Comparison of ENCODE assay signal across 8 cellular contexts in the genomic region with DNA sequence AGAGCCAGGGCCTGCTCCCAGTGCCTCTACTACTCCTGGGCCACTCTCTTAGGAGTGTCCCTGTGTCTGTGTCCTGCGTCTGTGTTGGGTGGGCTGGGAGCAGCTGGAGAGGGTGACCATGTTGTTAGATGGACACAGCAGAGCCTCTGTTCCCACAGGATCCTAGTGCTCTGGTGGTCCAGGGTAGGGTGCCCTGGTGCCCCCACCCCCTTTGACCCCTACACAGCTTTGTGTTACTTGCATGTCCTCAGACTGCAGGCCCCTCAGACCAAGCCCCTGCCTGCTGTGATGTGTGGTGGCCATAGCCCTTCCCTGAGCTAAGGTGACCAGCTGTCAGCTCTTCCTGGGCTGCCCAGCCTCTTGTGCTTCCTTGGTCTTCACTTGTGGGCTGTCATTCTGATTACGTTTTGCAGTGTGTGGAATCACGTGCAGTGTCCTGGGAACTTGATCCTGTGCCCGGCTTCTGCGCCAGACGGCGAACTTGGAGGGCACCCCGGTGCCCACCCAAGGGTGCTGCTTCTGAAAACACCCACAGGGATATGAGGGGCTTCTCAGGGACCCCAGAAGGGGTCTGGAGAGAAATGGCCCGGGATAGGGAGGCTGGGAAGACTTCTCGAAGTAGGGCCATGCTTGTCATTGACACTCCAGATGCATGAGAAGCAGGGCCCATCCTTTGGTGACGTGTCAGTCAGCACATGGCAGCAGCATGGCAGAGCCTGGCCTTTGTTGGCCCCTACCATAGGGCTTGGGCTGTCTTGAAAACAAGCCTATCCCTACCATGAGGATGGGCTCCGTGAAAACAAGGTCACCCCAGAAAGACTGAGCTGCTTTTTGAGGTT. TPM values are rescaled to one million over a fixed set of nuclear protein-coding genes. Genes with fewer than 3 reads are reported as not detected.
DNase-seq lines count a peak whose midpoint lies in the region; ATAC-seq and TF ChIP-seq lines count a peak whose summit lies in the region.

No MANE protein-coding gene starts in this region.

- H3K9me3 Mint-ChIP-seq in CD4-positive, alpha-beta memory T cell: no peaks in the 10 kb centered on the region

- H3K27ac ChIP-seq in CD4-positive, alpha-beta memory T cell (ENCODE audit: low read depth, low read length): peak overlapping the region; percentile 82
- peak overlapping the region; percentile 67 for H3K27ac ChIP-seq in PC-3 (ENCODE audit: low read length)
- H3K27ac ChIP-seq in neutrophil: peak overlapping the region; percentile 92

- H3K9me2 ChIP-seq in PC-3 (replicated peaks; ENCODE audit: low read length): no peaks in the 10 kb centered on the region

- peaks cover 24% of the 10 kb centered on the region for H3K79me2 ChIP-seq in PC-3 (ENCODE audit: low read length)

- intact Hi-C loops in CD4-positive, alpha-beta memory T cell (cut with micrococcal nuclease): loop anchor here (5.0 kb wide), 1 partner anchor 110 kb away; a partner anchor contains a TSS
- intact Hi-C loops in PC-3 (cut with micrococcal nuclease): no loop called here

- H3K36me3 ChIP-seq in CD4-positive, alpha-beta memory T cell (ENCODE audit: insufficient read depth, low read length): no peaks in the 10 kb centered on the region
- H3K36me3 ChIP-seq in PC-3 (ENCODE audit: low read depth, low read length): no peaks in the 10 kb centered on the region
- peaks cover 28% of the 10 kb centered on the region for H3K36me3 ChIP-seq in neutrophil

- H4K20me1 ChIP-seq in PC-3 (ENCODE audit: low read length): no peaks in the 10 kb centered on the region

- H2AFZ ChIP-seq in PC-3 (ENCODE audit: low read length): no peak overlapping the region

- peaks cover 64% of the 10 kb centered on the region for H3K4me1 ChIP-seq in CD4-positive, alpha-beta memory T cell (ENCODE audit: insufficient read depth, low read length)
- peaks cover 17% of the 10 kb centered on the region for H3K4me1 ChIP-seq in PC-3 (ENCODE audit: insufficient read depth, low read length)
- H3K4me1 ChIP-seq in neutrophil (ENCODE audit: control insufficient read depth in 1 of 2, insufficient read depth in 1 of 2, low read depth in 1 of 2, low read length in 1 of 2): peaks cover 46 to 48% of the 10 kb centered on the region in 2 experiments

- peaks cover 17 to 63% (median 42%) of the 10 kb centered on the region in 4 donors for H3K4me1 Mint-ChIP-seq in CD4-positive, alpha-beta memory T cell

- peak overlapping the region; percentile 83 to 96 (median 87) for H3K27ac Mint-ChIP-seq in CD4-positive, alpha-beta memory T cell

- CTCF ChIA-PET in CD4-positive, alpha-beta memory T cell (lab: Charles Lee; ENCODE audit: partially characterized antibody): interaction anchor here (0.9 kb wide), 1 partner anchor 75 kb away, joined by 4 read pairs; no protein-coding TSS in a partner anchor
- CTCF ChIA-PET in PC-3 (lab: Charles Lee): no interaction called here

- H3K9ac ChIP-seq in PC-3 (ENCODE audit: low read length): peak overlapping the region; percentile 90

- H3K36me3 Mint-ChIP-seq in CD4-positive, alpha-beta memory T cell: peaks cover 0 to 7% of the 10 kb centered on the region in 2 donors

- POLR2A ChIA-PET in CD4-positive, alpha-beta memory T cell (lab: Charles Lee; ENCODE audit: partially characterized antibody): interaction anchor here (0.8 to 2.5 kb wide), 7 partner anchors 10 to 148 kb away, joined by 3 to 7 read pairs (median 3); no protein-coding TSS in a partner anchor
- POLR2A ChIA-PET in PC-3 (lab: Charles Lee; ENCODE audit: unreplicated experiment): no interaction called here

- no peaks in the 10 kb centered on the region for H3K9me3 ChIP-seq in CD4-positive, alpha-beta memory T cell (ENCODE audit: control insufficient read depth in 1 of 2, low read length in 2 of 2)
- H3K9me3 ChIP-seq in PC-3 (ENCODE audit: low read length) (no peaks in the 10 kb centered on the region), neutrophil (no peaks in the 10 kb centered on the region)

- no peaks in the 10 kb centered on the region for H3F3A ChIP-seq in PC-3 (ENCODE audit: low read length, unreplicated experiment)

- no peaks in the 10 kb centered on the region for H3K27me3 Mint-ChIP-seq in CD4-positive, alpha-beta memory T cell

- no peak for DNase-seq in CD4-positive, alpha-beta memory T cell
- no peak for DNase-seq in PC-3
- DNase-seq in epithelial cell of proximal tubule (ENCODE audit: low read depth): no peak
- DNase-seq in CD1c-positive myeloid dendritic cell (ENCODE audit: extremely low spot score): no peak
- no peak for DNase-seq in NCI-H1436 treated with DMSO at 0.1 percent for 48 hours (lab: John Stamatoyannopoulos, UW)
- DNase-seq in NCI-H774 (lab: John Stamatoyannopoulos, UW): no peak

- peak overlapping the region; percentile 87 for H3K4me2 ChIP-seq in PC-3 (ENCODE audit: low read length)

- H3K4me3 Mint-ChIP-seq in CD4-positive, alpha-beta memory T cell: peak overlapping the region; percentile 87 to 94 (median 90)

- TF ChIP-seq CTCF in PC-3 (conservative IDR thresholded peaks at IDR 0.05; ENCODE audit: low read depth, low read length) (no peak), epithelial cell of proximal tubule (conservative IDR thresholded peaks at IDR 0.05; ENCODE audit: low read depth, low read length) (no peak), neutrophil (IDR thresholded peaks at IDR 0.05) (no peak)

- no peak for ATAC-seq in PC-3
- ATAC-seq in activated CD4-positive, CD25-positive, alpha-beta regulatory T cell treated with anti-CD3 and anti-CD28 coated beads, Interleukin-2, amount 50 U/mL, for 24 hours: no peak

- no peaks in the 10 kb centered on the region for H3K27me3 ChIP-seq in CD4-positive, alpha-beta memory T cell (ENCODE audit: insufficient read depth, low read length)
- H3K27me3 ChIP-seq in PC-3 (ENCODE audit: low read length) (no peaks in the 10 kb centered on the region), neutrophil (peaks cover 12% of the 10 kb centered on the region)

- no TSS peak for BruUV-seq in PC-3 (replicated peaks; lab: Mats Ljungman, UMichigan)

- H3K4me3 ChIP-seq in CD4-positive, alpha-beta memory T cell (ENCODE audit: low read length in 2 of 2): peak overlapping the region; percentile 93 to 98
- peak overlapping the region; percentile 85 for H3K4me3 ChIP-seq in PC-3 (ENCODE audit: low read length)
- H3K4me3 ChIP-seq in epithelial cell of proximal tubule (ENCODE audit: low read depth, low read length): peak overlapping the region; percentile 89
- H3K4me3 ChIP-seq in neutrophil (ENCODE audit: low read depth in 1 of 2, low read length in 1 of 2): peak overlapping the region; percentile 90 to 98

RNA-seq across cellular contexts. Expression of a gene that starts 1.5 kb away (rescaled TPM):
- 10 to 100 TPM; 50.6 to 51.5 TPM for total RNA-seq in CD4-positive, alpha-beta memory T cell
- polyA plus RNA-seq in CD4-positive, alpha-beta memory T cell: 10 to 100 TPM; 40.9 to 43.9 TPM
- total RNA-seq in PC-3 (2014; rRNA removed): 23.5 and 33.7 TPM in 2 replicates
- 14.8 and 30.0 TPM in 2 replicates for total RNA-seq in epithelial cell of proximal tubule

RNA-seq across cellular contexts. Expression of a gene that starts 5.8 kb away (rescaled TPM):
- 1 to 10 TPM; 3.5 to 4.2 TPM for total RNA-seq in CD4-positive, alpha-beta memory T cell
- polyA plus RNA-seq in CD4-positive, alpha-beta memory T cell: under 1 TPM in 1 of 2 donors, not detected in 1; 0.28 TPM
- total RNA-seq in PC-3 (2014; rRNA removed) (19.7 and 20.0 TPM in 2 replicates), epithelial cell of proximal tubule (53.2 and 109 TPM in 2 replicates)

RNA-seq across cellular contexts. Expression of a gene that starts 57.6 kb away (rescaled TPM):
- total RNA-seq in CD4-positive, alpha-beta memory T cell: 10 to 100 TPM; 47.6 to 48.2 TPM
- 1 to 10 TPM; 2.2 to 5.1 TPM for polyA plus RNA-seq in CD4-positive, alpha-beta memory T cell
- 41.7 and 43.6 TPM in 2 replicates for total RNA-seq in PC-3 (2014; rRNA removed)
- 26.3 and 26.5 TPM in 2 replicates for total RNA-seq in epithelial cell of proximal tubule
